ENCODE assay signal across 1 cellular context in the genomic region with DNA sequence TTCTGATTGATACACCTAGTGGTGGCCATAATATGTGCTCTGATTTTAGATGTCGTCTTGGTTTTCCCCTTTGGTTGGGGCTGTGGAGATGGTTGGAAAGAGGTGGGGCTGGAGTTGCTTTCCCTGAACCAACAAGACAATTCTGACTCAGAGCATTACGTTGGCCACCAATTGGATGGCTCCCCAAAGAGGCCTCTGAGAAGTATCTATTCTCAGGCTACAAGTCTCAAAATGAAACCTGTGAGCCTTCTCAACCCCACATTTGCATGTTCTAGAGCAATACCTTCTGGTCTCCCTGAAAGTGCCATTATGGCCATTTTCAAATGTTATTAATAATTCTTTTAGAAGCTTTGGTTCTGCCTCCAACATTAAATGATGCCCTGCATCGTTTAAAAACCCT.
TF ChIP-seq lines count a peak whose summit lies in the region.

No MANE protein-coding gene starts in this region.

TF ChIP-seq in GM12878, 131 proteins besides CTCF, POLR2A, EP300 and RAD21 (continued from another document):
- TF ChIP-seq CBX5 (IDR thresholded peaks at IDR 0.05; ENCODE audit: low read depth) (0 out of 2 replicates have a peak, but pooled peaks have one; percentile 49), EED (IDR thresholded peaks at IDR 0.05; ENCODE audit: low read depth) (peak; percentile 97), BACH1 (IDR thresholded peaks at IDR 0.05; ENCODE audit: borderline replicate concordance) (no peak), ZNF24 (IDR thresholded peaks at IDR 0.05) (no peak), KLF5 (IDR thresholded peaks at IDR 0.05; ENCODE audit: partially characterized antibody) (no peak), RFX5 (IDR thresholded peaks at IDR 0.05; ENCODE audit: low read depth, low read length) (no peak), SRF (IDR thresholded peaks at IDR 0.05; ENCODE audit: low read depth in 2 of 2, low read length in 2 of 2) (0 out of 4 replicates have a peak, but pooled peaks of 1 of the 2 experiments have one; percentile 2), TCF3 (IDR thresholded peaks at IDR 0.05; ENCODE audit: borderline replicate concordance, insufficient read depth, low read depth, low read length) (peak; percentile 57; the same call in 1 of the 2 replicates), MEF2A (IDR thresholded peaks at IDR 0.05; ENCODE audit: insufficient read depth, low read depth, low read length) (peak; percentile 87), GATAD2B (conservative IDR thresholded peaks at IDR 0.05; ENCODE audit: low read depth) (no peak), RCOR1 (conservative IDR thresholded peaks at IDR 0.05; ENCODE audit: low read depth, low read length) (no peak), POU2F2 (IDR thresholded peaks at IDR 0.05; ENCODE audit: borderline replicate concordance, low read depth, low read length) (peak; percentile 98), NRF1 (conservative IDR thresholded peaks at IDR 0.05; ENCODE audit: low read depth, low read length) (no peak), KDM1A (IDR thresholded peaks at IDR 0.05; ENCODE audit: borderline replicate concordance) (no peak), RUNX3 (IDR thresholded peaks at IDR 0.05; ENCODE audit: low read length) (peak; percentile 82), MYB (IDR thresholded peaks at IDR 0.05; ENCODE audit: borderline replicate concordance, low read depth, low read length) (no peak), FOXK2 (IDR thresholded peaks at IDR 0.05) (no peak), ESRRA (IDR thresholded peaks at IDR 0.05; ENCODE audit: low read length) (no peak), TCF7 (IDR thresholded peaks at IDR 0.05; ENCODE audit: borderline replicate concordance) (peak; percentile 34; the same call in 1 of the 2 replicates), ZSCAN29 (IDR thresholded peaks at IDR 0.05) (no peak), NFIC (IDR thresholded peaks at IDR 0.05; ENCODE audit: low read depth, low read length) (peak; percentile 89), KAT2A (conservative IDR thresholded peaks at IDR 0.05; ENCODE audit: control insufficient read depth, low read depth, low read length) (no peak), BMI1 (IDR thresholded peaks at IDR 0.05; ENCODE audit: borderline replicate concordance) (no peak), FOXM1 (IDR thresholded peaks at IDR 0.05; ENCODE audit: low read depth, low read length) (peak; percentile 83), NR2C2 (IDR thresholded peaks at IDR 0.05; ENCODE audit: borderline replicate concordance, control insufficient read depth, insufficient read length, low read depth) (no peak), CREB1 (IDR thresholded peaks at IDR 0.05; ENCODE audit: low read depth) (peak; percentile 49; the same call in 1 of the 2 replicates), TARDBP (IDR thresholded peaks at IDR 0.05; ENCODE audit: borderline replicate concordance) (no peak), SREBF2 (IDR thresholded peaks at IDR 0.05; ENCODE audit: low read length) (no peak), GABPA (IDR thresholded peaks at IDR 0.05; ENCODE audit: low read depth) (no peak), SMAD5 (IDR thresholded peaks at IDR 0.05; ENCODE audit: low read depth) (no peak), EGR1 (IDR thresholded peaks at IDR 0.05; ENCODE audit: borderline replicate concordance in 1 of 2, low read depth in 2 of 2, low read length in 2 of 2) (no peak), STAT3 (IDR thresholded peaks at IDR 0.05; ENCODE audit: low read depth, low read length) (peak; percentile 94; the same call in 1 of the 2 replicates), NFYA (IDR thresholded peaks at IDR 0.05; ENCODE audit: borderline replicate concordance, low read depth, low read length) (no peak), YBX1 (IDR thresholded peaks at IDR 0.05) (no peak), DPF2 (IDR thresholded peaks at IDR 0.05) (peak; percentile 59), EZH2 (IDR thresholded peaks at IDR 0.05; ENCODE audit: borderline replicate concordance, control insufficient read depth, low read depth, low read length) (no peak), NFXL1 (IDR thresholded peaks at IDR 0.05; ENCODE audit: borderline replicate concordance) (no peak), ZZZ3 (IDR thresholded peaks at IDR 0.05; ENCODE audit: control insufficient read depth, insufficient read length, low read depth) (no peak), JUNB (IDR thresholded peaks at IDR 0.05) (peak; percentile 92), BHLHE40 (IDR thresholded peaks at IDR 0.05; ENCODE audit: borderline replicate concordance in 1 of 2, low read depth in 2 of 2, low read length in 1 of 2) (peak; percentile 43 to 47; a peak in 1 of 4 replicates), IKZF1 (conservative IDR thresholded peaks at IDR 0.05) (peak; percentile 85), SUZ12 (IDR thresholded peaks at IDR 0.05; ENCODE audit: unreplicated experiment) (no peak), SIX5 (IDR thresholded peaks at IDR 0.05; ENCODE audit: low read depth, low read length, severe bottlenecking) (no peak), PML (IDR thresholded peaks at IDR 0.05; ENCODE audit: low read length) (no peak), RAD51 (IDR thresholded peaks at IDR 0.05) (no peak)
- TF ChIP-seq, protein P1, sequence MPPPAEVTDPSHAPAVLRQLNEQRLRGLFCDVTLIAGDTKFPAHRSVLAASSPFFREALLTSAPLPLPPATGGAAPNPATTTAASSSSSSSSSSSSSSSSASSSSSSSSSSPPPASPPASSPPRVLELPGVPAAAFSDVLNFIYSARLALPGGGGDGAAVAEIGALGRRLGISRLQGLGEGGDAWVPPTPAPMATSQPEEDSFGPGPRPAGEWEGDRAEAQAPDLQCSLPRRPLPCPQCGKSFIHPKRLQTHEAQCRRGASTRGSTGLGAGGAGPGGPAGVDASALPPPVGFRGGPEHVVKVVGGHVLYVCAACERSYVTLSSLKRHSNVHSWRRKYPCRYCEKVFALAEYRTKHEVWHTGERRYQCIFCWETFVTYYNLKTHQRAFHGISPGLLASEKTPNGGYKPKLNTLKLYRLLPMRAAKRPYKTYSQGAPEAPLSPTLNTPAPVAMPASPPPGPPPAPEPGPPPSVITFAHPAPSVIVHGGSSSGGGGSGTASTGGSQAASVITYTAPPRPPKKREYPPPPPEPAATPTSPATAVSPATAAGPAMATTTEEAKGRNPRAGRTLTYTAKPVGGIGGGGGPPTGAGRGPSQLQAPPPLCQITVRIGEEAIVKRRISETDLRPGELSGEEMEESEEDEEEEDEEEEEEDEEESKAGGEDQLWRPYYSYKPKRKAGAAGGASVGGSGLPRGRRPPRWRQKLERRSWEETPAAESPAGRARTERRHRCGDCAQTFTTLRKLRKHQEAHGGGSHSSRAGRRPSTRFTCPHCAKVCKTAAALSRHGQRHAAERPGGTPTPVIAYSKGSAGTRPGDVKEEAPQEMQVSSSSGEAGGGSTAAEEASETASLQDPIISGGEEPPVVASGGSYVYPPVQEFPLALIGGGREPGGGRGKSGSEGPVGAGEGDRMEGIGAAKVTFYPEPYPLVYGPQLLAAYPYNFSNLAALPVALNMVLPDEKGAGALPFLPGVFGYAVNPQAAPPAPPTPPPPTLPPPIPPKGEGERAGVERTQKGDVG (CRISPR knock-in tag; IDR thresholded peaks at IDR 0.05) = no peak
- TF ChIP-seq, protein P2, sequence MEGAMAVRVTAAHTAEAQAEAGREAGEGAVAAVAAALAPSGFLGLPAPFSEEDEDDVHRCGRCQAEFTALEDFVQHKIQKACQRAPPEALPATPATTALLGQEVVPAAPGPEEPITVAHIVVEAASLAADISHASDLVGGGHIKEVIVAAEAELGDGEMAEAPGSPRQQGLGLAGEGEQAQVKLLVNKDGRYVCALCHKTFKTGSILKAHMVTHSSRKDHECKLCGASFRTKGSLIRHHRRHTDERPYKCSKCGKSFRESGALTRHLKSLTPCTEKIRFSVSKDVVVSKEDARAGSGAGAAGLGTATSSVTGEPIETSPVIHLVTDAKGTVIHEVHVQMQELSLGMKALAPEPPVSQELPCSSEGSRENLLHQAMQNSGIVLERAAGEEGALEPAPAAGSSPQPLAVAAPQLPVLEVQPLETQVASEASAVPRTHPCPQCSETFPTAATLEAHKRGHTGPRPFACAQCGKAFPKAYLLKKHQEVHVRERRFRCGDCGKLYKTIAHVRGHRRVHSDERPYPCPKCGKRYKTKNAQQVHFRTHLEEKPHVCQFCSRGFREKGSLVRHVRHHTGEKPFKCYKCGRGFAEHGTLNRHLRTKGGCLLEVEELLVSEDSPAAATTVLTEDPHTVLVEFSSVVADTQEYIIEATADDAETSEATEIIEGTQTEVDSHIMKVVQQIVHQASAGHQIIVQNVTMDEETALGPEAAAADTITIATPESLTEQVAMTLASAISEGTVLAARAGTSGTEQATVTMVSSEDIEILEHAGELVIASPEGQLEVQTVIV (IDR thresholded peaks at IDR 0.05; ENCODE audit: borderline replicate concordance, partially characterized antibody) = no peak
- TF ChIP-seq, protein P3, sequence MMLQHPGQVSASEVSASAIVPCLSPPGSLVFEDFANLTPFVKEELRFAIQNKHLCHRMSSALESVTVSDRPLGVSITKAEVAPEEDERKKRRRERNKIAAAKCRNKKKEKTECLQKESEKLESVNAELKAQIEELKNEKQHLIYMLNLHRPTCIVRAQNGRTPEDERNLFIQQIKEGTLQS (IDR thresholded peaks at IDR 0.05; ENCODE audit: borderline replicate concordance, extremely low read depth, low read depth, low read length) = no peak
- TF ChIP-seq, protein P4, sequence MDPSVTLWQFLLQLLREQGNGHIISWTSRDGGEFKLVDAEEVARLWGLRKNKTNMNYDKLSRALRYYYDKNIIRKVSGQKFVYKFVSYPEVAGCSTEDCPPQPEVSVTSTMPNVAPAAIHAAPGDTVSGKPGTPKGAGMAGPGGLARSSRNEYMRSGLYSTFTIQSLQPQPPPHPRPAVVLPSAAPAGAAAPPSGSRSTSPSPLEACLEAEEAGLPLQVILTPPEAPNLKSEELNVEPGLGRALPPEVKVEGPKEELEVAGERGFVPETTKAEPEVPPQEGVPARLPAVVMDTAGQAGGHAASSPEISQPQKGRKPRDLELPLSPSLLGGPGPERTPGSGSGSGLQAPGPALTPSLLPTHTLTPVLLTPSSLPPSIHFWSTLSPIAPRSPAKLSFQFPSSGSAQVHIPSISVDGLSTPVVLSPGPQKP (IDR thresholded peaks at IDR 0.05; ENCODE audit: low read depth, low read length) = no peak
- TF ChIP-seq, protein P5, sequence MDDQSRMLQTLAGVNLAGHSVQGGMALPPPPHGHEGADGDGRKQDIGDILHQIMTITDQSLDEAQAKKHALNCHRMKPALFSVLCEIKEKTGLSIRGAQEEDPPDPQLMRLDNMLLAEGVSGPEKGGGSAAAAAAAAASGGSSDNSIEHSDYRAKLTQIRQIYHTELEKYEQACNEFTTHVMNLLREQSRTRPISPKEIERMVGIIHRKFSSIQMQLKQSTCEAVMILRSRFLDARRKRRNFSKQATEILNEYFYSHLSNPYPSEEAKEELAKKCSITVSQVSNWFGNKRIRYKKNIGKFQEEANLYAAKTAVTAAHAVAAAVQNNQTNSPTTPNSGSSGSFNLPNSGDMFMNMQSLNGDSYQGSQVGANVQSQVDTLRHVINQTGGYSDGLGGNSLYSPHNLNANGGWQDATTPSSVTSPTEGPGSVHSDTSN (IDR thresholded peaks at IDR 0.05; ENCODE audit: insufficient replicate concordance, low read depth, low read length) = no peak
- TF ChIP-seq, protein P6, sequence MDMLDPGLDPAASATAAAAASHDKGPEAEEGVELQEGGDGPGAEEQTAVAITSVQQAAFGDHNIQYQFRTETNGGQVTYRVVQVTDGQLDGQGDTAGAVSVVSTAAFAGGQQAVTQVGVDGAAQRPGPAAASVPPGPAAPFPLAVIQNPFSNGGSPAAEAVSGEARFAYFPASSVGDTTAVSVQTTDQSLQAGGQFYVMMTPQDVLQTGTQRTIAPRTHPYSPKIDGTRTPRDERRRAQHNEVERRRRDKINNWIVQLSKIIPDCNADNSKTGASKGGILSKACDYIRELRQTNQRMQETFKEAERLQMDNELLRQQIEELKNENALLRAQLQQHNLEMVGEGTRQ (IDR thresholded peaks at IDR 0.05; ENCODE audit: borderline replicate concordance, low read depth, low read length) = no peak
- TF ChIP-seq, protein P7, sequence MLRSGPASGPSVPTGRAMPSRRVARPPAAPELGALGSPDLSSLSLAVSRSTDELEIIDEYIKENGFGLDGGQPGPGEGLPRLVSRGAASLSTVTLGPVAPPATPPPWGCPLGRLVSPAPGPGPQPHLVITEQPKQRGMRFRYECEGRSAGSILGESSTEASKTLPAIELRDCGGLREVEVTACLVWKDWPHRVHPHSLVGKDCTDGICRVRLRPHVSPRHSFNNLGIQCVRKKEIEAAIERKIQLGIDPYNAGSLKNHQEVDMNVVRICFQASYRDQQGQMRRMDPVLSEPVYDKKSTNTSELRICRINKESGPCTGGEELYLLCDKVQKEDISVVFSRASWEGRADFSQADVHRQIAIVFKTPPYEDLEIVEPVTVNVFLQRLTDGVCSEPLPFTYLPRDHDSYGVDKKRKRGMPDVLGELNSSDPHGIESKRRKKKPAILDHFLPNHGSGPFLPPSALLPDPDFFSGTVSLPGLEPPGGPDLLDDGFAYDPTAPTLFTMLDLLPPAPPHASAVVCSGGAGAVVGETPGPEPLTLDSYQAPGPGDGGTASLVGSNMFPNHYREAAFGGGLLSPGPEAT (IDR thresholded peaks at IDR 0.05; ENCODE audit: low read depth) = peak; percentile 94
- TF ChIP-seq, protein P8, sequence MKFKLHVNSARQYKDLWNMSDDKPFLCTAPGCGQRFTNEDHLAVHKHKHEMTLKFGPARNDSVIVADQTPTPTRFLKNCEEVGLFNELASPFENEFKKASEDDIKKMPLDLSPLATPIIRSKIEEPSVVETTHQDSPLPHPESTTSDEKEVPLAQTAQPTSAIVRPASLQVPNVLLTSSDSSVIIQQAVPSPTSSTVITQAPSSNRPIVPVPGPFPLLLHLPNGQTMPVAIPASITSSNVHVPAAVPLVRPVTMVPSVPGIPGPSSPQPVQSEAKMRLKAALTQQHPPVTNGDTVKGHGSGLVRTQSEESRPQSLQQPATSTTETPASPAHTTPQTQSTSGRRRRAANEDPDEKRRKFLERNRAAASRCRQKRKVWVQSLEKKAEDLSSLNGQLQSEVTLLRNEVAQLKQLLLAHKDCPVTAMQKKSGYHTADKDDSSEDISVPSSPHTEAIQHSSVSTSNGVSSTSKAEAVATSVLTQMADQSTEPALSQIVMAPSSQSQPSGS (IDR thresholded peaks at IDR 0.05; ENCODE audit: low read length) = peak; percentile 63; the same call in 1 of the 2 replicates
